In genomic region chr15:68177747-68178146, GRCh38 we compare ENCODE assay signal across 17 cellular contexts. TPM values are rescaled to one million over a fixed set of nuclear protein-coding genes. Genes with fewer than 3 reads are reported as not detected.
A peak's percentile ranks its signal among the peaks of the same experiment; 100 is the strongest.
DNase-seq lines count a peak whose midpoint lies in the region; ATAC-seq and TF ChIP-seq lines count a peak whose summit lies in the region.
"Had no signal": no experiment of that assay in that cellular context is flagged by ENCODE, and none has a peak within 500 bp of the region (broad histone marks: within the 10 kb centered on the region; RNA-seq: fewer than 3 reads in every experiment).

No MANE protein-coding gene starts in this region.

- no peaks in the 10 kb centered on the region for H3K4me1 Mint-ChIP-seq in activated CD4-positive, alpha-beta T cell treated with anti-CD3 and anti-CD28 coated beads, Interleukin-2, amount 10 ng/mL, durations not matched to agents 24 days and 14 days
- H3K4me1 Mint-ChIP-seq in activated CD4-positive, alpha-beta T cell treated with anti-CD3 and anti-CD28 coated beads for 36 hours = no peaks in the 10 kb centered on the region
- H3K4me1 Mint-ChIP-seq in activated CD4-positive, alpha-beta memory T cell treated with anti-CD3 and anti-CD28 coated beads for 36 hours (ENCODE audit: low read depth) = no peaks in the 10 kb centered on the region
- H3K4me1 Mint-ChIP-seq: activated CD4-positive, alpha-beta memory T cell treated with anti-CD3 and anti-CD28 coated beads, Interleukin-2, amount 10 ng/mL, durations not matched to agents 7 days and 5 days; naive B cell had no signal

- CTCF ChIA-PET in activated CD4-positive, alpha-beta T cell treated with anti-CD3 and anti-CD28 coated beads for 36 hours (lab: Charles Lee) = interaction anchor here (0.7 kb wide), 1 partner anchor 536 kb away, joined by 3 read pairs; no protein-coding TSS in a partner anchor
- CTCF ChIA-PET in activated CD4-positive, alpha-beta memory T cell treated with anti-CD3 and anti-CD28 coated beads for 36 hours (lab: Charles Lee) = no interaction called here

- H3K27me3 ChIP-seq in ascending aorta (no peaks in the 10 kb centered on the region), stomach smooth muscle (ENCODE audit: control insufficient read depth in 1 of 2, insufficient read depth in 2 of 2, low read length in 2 of 2) (no peaks in the 10 kb centered on the region)
- H3K27me3 ChIP-seq: esophagus squamous epithelium had no signal

- DNase-seq in activated CD4-positive, alpha-beta T cell treated with anti-CD3 and anti-CD28 coated beads, Interleukin-2, amount 10 ng/mL, durations not matched to agents 24 days and 14 days = no peak
- no peak for DNase-seq in activated CD4-positive, alpha-beta T cell treated with anti-CD3 and anti-CD28 coated beads for 36 hours
- DNase-seq in ascending aorta (ENCODE audit: low spot score in 2 of 2) (no peak), fibroblast of villous mesenchyme (ENCODE audit: low read depth) (peak; percentile 62), A172 (ENCODE audit: low spot score) (no peak), DMS 273 treated with DMSO at 0.1 percent for 48 hours (lab: John Stamatoyannopoulos, UW) (no peak)
- no peak for DNase-seq in activated CD4-positive, alpha-beta memory T cell treated with anti-CD3 and anti-CD28 coated beads for 36 hours
- DNase-seq: activated CD4-positive, alpha-beta memory T cell treated with anti-CD3 and anti-CD28 coated beads, Interleukin-2, amount 10 ng/mL, durations not matched to agents 7 days and 5 days; aorta; esophagus squamous epithelium; naive B cell; NCI-H524 treated with DMSO at 0.1 percent for 48 hours; psoas muscle; stimulated activated CD4-positive, alpha-beta T cell treated with anti-CD3 and anti-CD28 coated beads, Interleukin-1b, Interleukin-23, amount 100 ng/mL, for 48 hours had no signal

- no peaks in the 10 kb centered on the region for H3K9me3 Mint-ChIP-seq in activated CD4-positive, alpha-beta T cell treated with anti-CD3 and anti-CD28 coated beads, Interleukin-2, amount 10 ng/mL, durations not matched to agents 24 days and 14 days
- no peaks in the 10 kb centered on the region for H3K9me3 Mint-ChIP-seq in activated CD4-positive, alpha-beta T cell treated with anti-CD3 and anti-CD28 coated beads for 36 hours (ENCODE audit: low read depth)
- no peaks in the 10 kb centered on the region for H3K9me3 Mint-ChIP-seq in activated CD4-positive, alpha-beta memory T cell treated with anti-CD3 and anti-CD28 coated beads for 36 hours
- H3K9me3 Mint-ChIP-seq: activated CD4-positive, alpha-beta memory T cell treated with anti-CD3 and anti-CD28 coated beads, Interleukin-2, amount 10 ng/mL, durations not matched to agents 7 days and 5 days; activated T-helper 1 cell treated with anti-CD3 and anti-CD28 coated beads, Interleukin-12 subunit alpha, Interleukin-12 subunit beta, Interleukin-2, Interleukin-4 antibody, amounts not matched to agents 30 ng/mL and 10 ng/mL and 1 ng/mL, durations not matched to agents 14 hours and 24 hours and 36 hours; naive B cell had no signal

- peaks cover 43 to 55% of the 10 kb centered on the region in 2 donors for H3K36me3 ChIP-seq in ascending aorta
- peaks cover 15 to 28% of the 10 kb centered on the region in 2 donors for H3K36me3 ChIP-seq in stomach smooth muscle (ENCODE audit: control insufficient read depth in 2 of 2, insufficient read depth in 2 of 2, low read length in 2 of 2)

- TF ChIP-seq CTCF in ascending aorta (IDR thresholded peaks at IDR 0.05) (no peak), fibroblast of villous mesenchyme (IDR thresholded peaks at IDR 0.05; ENCODE audit: insufficient read depth, low read depth, low read length) (no peak)

- H3K4me3 Mint-ChIP-seq in activated CD4-positive, alpha-beta T cell treated with anti-CD3 and anti-CD28 coated beads, Interleukin-2, amount 10 ng/mL, durations not matched to agents 24 days and 14 days = no peak overlapping the region
- H3K4me3 Mint-ChIP-seq in activated CD4-positive, alpha-beta T cell treated with anti-CD3 and anti-CD28 coated beads for 36 hours = no peak overlapping the region
- H3K4me3 Mint-ChIP-seq in activated CD4-positive, alpha-beta memory T cell treated with anti-CD3 and anti-CD28 coated beads for 36 hours = no peak overlapping the region
- H3K4me3 Mint-ChIP-seq: activated CD4-positive, alpha-beta memory T cell treated with anti-CD3 and anti-CD28 coated beads, Interleukin-2, amount 10 ng/mL, durations not matched to agents 7 days and 5 days; activated T-helper 1 cell treated with anti-CD3 and anti-CD28 coated beads, Interleukin-12 subunit alpha, Interleukin-12 subunit beta, Interleukin-2, Interleukin-4 antibody, amounts not matched to agents 30 ng/mL and 10 ng/mL and 1 ng/mL, durations not matched to agents 14 hours and 24 hours and 36 hours; naive B cell had no signal

- H3K4me1 ChIP-seq in ascending aorta = peaks cover 6 to 18% of the 10 kb centered on the region in 2 donors
- no peaks in the 10 kb centered on the region for H3K4me1 ChIP-seq in stomach smooth muscle (ENCODE audit: control insufficient read depth, insufficient read depth, low read length)
- H3K4me1 ChIP-seq: psoas muscle had no signal

- H3K4me3 ChIP-seq in ascending aorta = no peak overlapping the region
- H3K4me3 ChIP-seq in fibroblast of villous mesenchyme (ENCODE audit: low read depth, low read length) = no peak overlapping the region
- no peak overlapping the region for H3K4me3 ChIP-seq in stomach smooth muscle (ENCODE audit: low read length in 2 of 2)
- H3K4me3 ChIP-seq: esophagus squamous epithelium, psoas muscle had no signal

- peaks cover 44% of the 10 kb centered on the region for H3K36me3 Mint-ChIP-seq in activated CD4-positive, alpha-beta T cell treated with anti-CD3 and anti-CD28 coated beads, Interleukin-2, amount 10 ng/mL, durations not matched to agents 24 days and 14 days (ENCODE audit: low read depth)
- H3K36me3 Mint-ChIP-seq in activated CD4-positive, alpha-beta T cell treated with anti-CD3 and anti-CD28 coated beads for 36 hours (ENCODE audit: low read depth) = peaks cover 29% of the 10 kb centered on the region
- H3K36me3 Mint-ChIP-seq in activated CD4-positive, alpha-beta memory T cell treated with anti-CD3 and anti-CD28 coated beads for 36 hours = peaks cover 29% of the 10 kb centered on the region

- POLR2A ChIA-PET in activated CD4-positive, alpha-beta T cell treated with anti-CD3 and anti-CD28 coated beads for 36 hours (lab: Charles Lee) = interaction anchor here (0.6 kb wide), 1 partner anchor 317 kb away, joined by 3 read pairs; no protein-coding TSS in a partner anchor
- POLR2A ChIA-PET in activated CD4-positive, alpha-beta memory T cell treated with anti-CD3 and anti-CD28 coated beads for 36 hours (lab: Charles Lee) = interaction anchor here (0.5 kb wide), 1 partner anchor 11 kb away, joined by 3 read pairs; no protein-coding TSS in a partner anchor

- H3K27ac Mint-ChIP-seq in activated CD4-positive, alpha-beta T cell treated with anti-CD3 and anti-CD28 coated beads, Interleukin-2, amount 10 ng/mL, durations not matched to agents 24 days and 14 days = peak overlapping the region; percentile 64
- H3K27ac Mint-ChIP-seq in activated CD4-positive, alpha-beta T cell treated with anti-CD3 and anti-CD28 coated beads for 36 hours = no peak overlapping the region
- no peak overlapping the region for H3K27ac Mint-ChIP-seq in activated CD4-positive, alpha-beta memory T cell treated with anti-CD3 and anti-CD28 coated beads for 36 hours
- H3K27ac Mint-ChIP-seq: activated CD4-positive, alpha-beta memory T cell treated with anti-CD3 and anti-CD28 coated beads, Interleukin-2, amount 10 ng/mL, durations not matched to agents 7 days and 5 days; activated T-helper 1 cell treated with anti-CD3 and anti-CD28 coated beads, Interleukin-12 subunit alpha, Interleukin-12 subunit beta, Interleukin-2, Interleukin-4 antibody, amounts not matched to agents 30 ng/mL and 10 ng/mL and 1 ng/mL, durations not matched to agents 14 hours and 24 hours and 36 hours had no signal

- intact Hi-C loops in activated CD4-positive, alpha-beta T cell treated with anti-CD3 and anti-CD28 coated beads, Interleukin-2, amount 10 ng/mL, durations not matched to agents 24 days and 14 days (cut with micrococcal nuclease) = no loop called here
- intact Hi-C loops in activated CD4-positive, alpha-beta T cell treated with anti-CD3 and anti-CD28 coated beads for 36 hours (cut with DNase I, micrococcal nuclease) = no loop called here
- intact Hi-C loops in ascending aorta (cut with DNase I) = loop anchor here (2.0 kb wide), 1 partner anchor 51 kb away; the partner anchor contains the start of gene CLN6
- intact Hi-C loops in activated CD4-positive, alpha-beta memory T cell treated with anti-CD3 and anti-CD28 coated beads for 36 hours (cut with micrococcal nuclease) = no loop called here

- no peak overlapping the region for H3K9ac ChIP-seq in stomach smooth muscle (ENCODE audit: low read length in 2 of 2)

- H3K27ac ChIP-seq in ascending aorta (peak overlapping the region; percentile 43 to 54), stomach smooth muscle (ENCODE audit: low read length) (peak overlapping the region; percentile 43)
- H3K27ac ChIP-seq: psoas muscle had no signal

- H3K9me3 ChIP-seq in ascending aorta = no peaks in the 10 kb centered on the region
- H3K9me3 ChIP-seq in stomach smooth muscle (ENCODE audit: control insufficient read depth in 2 of 2, low read length in 2 of 2) = no peaks in the 10 kb centered on the region
- H3K9me3 ChIP-seq: esophagus squamous epithelium, psoas muscle had no signal

- H3K27me3 Mint-ChIP-seq in activated CD4-positive, alpha-beta T cell treated with anti-CD3 and anti-CD28 coated beads, Interleukin-2, amount 10 ng/mL, durations not matched to agents 24 days and 14 days = no peaks in the 10 kb centered on the region
- H3K27me3 Mint-ChIP-seq in activated CD4-positive, alpha-beta T cell treated with anti-CD3 and anti-CD28 coated beads for 36 hours = no peaks in the 10 kb centered on the region
- H3K27me3 Mint-ChIP-seq in activated CD4-positive, alpha-beta memory T cell treated with anti-CD3 and anti-CD28 coated beads for 36 hours = no peaks in the 10 kb centered on the region
- H3K27me3 Mint-ChIP-seq: activated CD4-positive, alpha-beta memory T cell treated with anti-CD3 and anti-CD28 coated beads, Interleukin-2, amount 10 ng/mL, durations not matched to agents 7 days and 5 days; naive B cell had no signal

- ATAC-seq in activated CD4-positive, alpha-beta T cell treated with anti-CD3 and anti-CD28 coated beads for 36 hours = no peak
- ATAC-seq: left lobe of liver, psoas muscle had no signal

RNA-seq across cellular contexts. Expression of gene CALML4, which starts 27.4 kb away (rescaled TPM):
- 14.6 and 16.5 TPM in 2 replicates for total RNA-seq in activated CD4-positive, alpha-beta T cell treated with anti-CD3 and anti-CD28 coated beads, Interleukin-2, amount 10 ng/mL, durations not matched to agents 24 days and 14 days
- 1 to 10 TPM; 6.8 to 9.2 TPM for total RNA-seq in activated CD4-positive, alpha-beta T cell treated with anti-CD3 and anti-CD28 coated beads for 36 hours
- total RNA-seq in ascending aorta (0.85 TPM), fibroblast of villous mesenchyme (1.7 and 1.9 TPM in 2 replicates)
- 1 to 10 TPM; 5.3 to 7.0 TPM for total RNA-seq in activated CD4-positive, alpha-beta memory T cell treated with anti-CD3 and anti-CD28 coated beads for 36 hours
- total RNA-seq in A172 (2014; rRNA removed; shearing (Covaris generic)) = 1.4 and 5.2 TPM in 2 replicates

RNA-seq across cellular contexts. Expression of gene CLN6, which starts 51.8 kb away (rescaled TPM):
- total RNA-seq in activated CD4-positive, alpha-beta T cell treated with anti-CD3 and anti-CD28 coated beads, Interleukin-2, amount 10 ng/mL, durations not matched to agents 24 days and 14 days = 99.0 and 102 TPM in 2 replicates
- 10 to 100 TPM; 45.1 to 48.2 TPM for total RNA-seq in activated CD4-positive, alpha-beta T cell treated with anti-CD3 and anti-CD28 coated beads for 36 hours
- total RNA-seq in ascending aorta (6.4 TPM), fibroblast of villous mesenchyme (15.8 and 16.8 TPM in 2 replicates)
- total RNA-seq in activated CD4-positive, alpha-beta memory T cell treated with anti-CD3 and anti-CD28 coated beads for 36 hours = 10 to 100 TPM; 32.9 to 34.2 TPM
- 22.8 and 26.1 TPM in 2 replicates for total RNA-seq in A172 (2014; rRNA removed; shearing (Covaris generic))
